Comparison of ENCODE assay signal across 8 cellular contexts in genomic region chrX:11787564-11787963, GRCh38. TPM values are rescaled to one million over a fixed set of nuclear protein-coding genes. Genes with fewer than 3 reads are reported as not detected.
DNase-seq lines count a peak whose midpoint lies in the region; ATAC-seq and TF ChIP-seq lines count a peak whose summit lies in the region.

No MANE protein-coding gene starts in this region.

- no peak overlapping the region for H3K4me3 ChIP-seq in HFF-Myc (replicated peaks; ENCODE audit: low read depth, low read length)

- no peak overlapping the region for H3K27ac Mint-ChIP-seq in mesothelial cell of epicardium

- H3K36me3 Mint-ChIP-seq in mesothelial cell of epicardium = no peaks in the 10 kb centered on the region

- no peaks in the 10 kb centered on the region for H3K27me3 Mint-ChIP-seq in mesothelial cell of epicardium (ENCODE audit: low read depth)

- H3K4me1 Mint-ChIP-seq in mesothelial cell of epicardium = no peaks in the 10 kb centered on the region

- TF ChIP-seq CTCF in HFF-Myc (IDR thresholded peaks at IDR 0.05; ENCODE audit: low read depth, low read length, missing control alignments) (peak; percentile 41), mesothelial cell of epicardium (IDR thresholded peaks at IDR 0.05; ENCODE audit: unreplicated experiment) (peak; percentile 48)

- peaks cover 3% of the 10 kb centered on the region for H3K9me3 Mint-ChIP-seq in mesothelial cell of epicardium

- H3K4me3 Mint-ChIP-seq in mesothelial cell of epicardium = no peak overlapping the region

- peak; percentile 38 for DNase-seq in AG20443 (ENCODE audit: low spot score)
- no peak for DNase-seq in HFF-Myc (ENCODE audit: extremely low read depth, low read depth)
- peak; percentile 35 to 62 for DNase-seq in activated CD4-positive, alpha-beta T cell treated with anti-CD3 and anti-CD28 coated beads, Interleukin-2, amount 50 U/mL, for 24 hours (ENCODE audit: low read depth in 1 of 2, low spot score in 1 of 2)
- DNase-seq in effector CD4-positive, alpha-beta T cell = peak; percentile 64
- DNase-seq in mesothelial cell of epicardium (ENCODE audit: low spot score in 2 of 2, unreplicated experiment in 2 of 2) = peak in 1 of 2 experiments; percentile 47
- peak; percentile 26 for DNase-seq in stimulated activated CD8-positive, alpha-beta memory T cell treated with anti-CD3 and anti-CD28 coated beads, Interleukin-15, amount 100 ng/mL, for 24 hours (ENCODE audit: low read depth)
- DNase-seq in DMS79 treated with DMSO at 0.1 percent for 48 hours (lab: John Stamatoyannopoulos, UW) = no peak

- ATAC-seq in GM19463 (IDR thresholded peaks at IDR 0.05; ENCODE audit: unreplicated experiment) = no peak

RNA-seq across cellular contexts. Expression of gene MSL3, which starts 29.5 kb away (rescaled TPM):
- total RNA-seq in mesothelial cell of epicardium = 22.9 to 23.2 TPM (median 23.0 TPM) in 3 replicates

Comparison
In these comparisons a context has a peak if more than half of its experiments do, and no peak if none do; other contexts are left out.
1. DNase-seq: peak in AG20443 (single experiment), activated CD4-positive, alpha-beta T cell treated with anti-CD3 and anti-CD28 coated beads, Interleukin-2, amount 50 U/mL, for 24 hours (2 of 2), effector CD4-positive, alpha-beta T cell (single experiment) and stimulated activated CD8-positive, alpha-beta memory T cell treated with anti-CD3 and anti-CD28 coated beads, Interleukin-15, amount 100 ng/mL, for 24 hours (single experiment); none in HFF-Myc (single experiment) and DMS79 treated with DMSO at 0.1 percent for 48 hours (single experiment).